ENCODE assay signal across 15 cellular contexts in genomic region chr3:52798376-52798977, GRCh38. TPM values are rescaled to one million over a fixed set of nuclear protein-coding genes. Genes with fewer than 3 reads are reported as not detected.
DNase-seq lines count a peak whose midpoint lies in the region; ATAC-seq, FAIRE-seq and TF ChIP-seq lines count a peak whose summit lies in the region.
"Had no signal": no experiment of that assay in that cellular context is flagged by ENCODE, and none has a peak within 500 bp of the region (broad histone marks: within the 10 kb centered on the region; RNA-seq: fewer than 3 reads in every experiment).

No MANE protein-coding gene starts in this region.

- no peak overlapping the region for H3K4me3 Mint-ChIP-seq in astrocyte (ENCODE audit: unreplicated experiment)

- no peaks in the 10 kb centered on the region for H4K20me1 ChIP-seq in astrocyte (ENCODE audit: insufficient read depth, low read length)

- H3K36me3 ChIP-seq in astrocyte (ENCODE audit: insufficient read depth, low read length) (no peaks in the 10 kb centered on the region), liver (ENCODE audit: control insufficient read depth in 4 of 4, insufficient read depth in 3 of 4, low read depth in 1 of 4, low read length in 3 of 4) (peaks cover 17 to 63% (median 52%) of the 10 kb centered on the region in 4 donors), aorta (ENCODE audit: control insufficient read depth in 1 of 2, insufficient read depth in 2 of 2, low read length in 1 of 2) (no peaks in the 10 kb centered on the region), right atrium auricular region (no peaks in the 10 kb centered on the region)

- H3K79me2 ChIP-seq in astrocyte (ENCODE audit: insufficient read depth, low read length), result no peaks in the 10 kb centered on the region

- H2AFZ ChIP-seq in astrocyte (ENCODE audit: low read depth, low read length), result no peak overlapping the region

- H3K4me2 ChIP-seq in astrocyte (ENCODE audit: low read length), result no peak overlapping the region
- H3K4me2 ChIP-seq: KMS-11 had no signal

- no peak overlapping the region for H3K4me3 ChIP-seq in astrocyte (ENCODE audit: insufficient read depth, low read depth, low read length)
- H3K4me3 ChIP-seq in liver (ENCODE audit: low read depth in 1 of 3, low read length in 3 of 3), result no peak overlapping the region
- H3K4me3 ChIP-seq in aorta (ENCODE audit: low read length in 2 of 2), result no peak overlapping the region
- H3K4me3 ChIP-seq in right atrium auricular region, result no peak overlapping the region

- peaks cover 13% of the 10 kb centered on the region for H3K4me1 Mint-ChIP-seq in astrocyte (ENCODE audit: low read depth, unreplicated experiment)

- no peaks in the 10 kb centered on the region for H3K9me3 ChIP-seq in astrocyte (ENCODE audit: insufficient read depth, low read depth, low read length)
- no peaks in the 10 kb centered on the region for H3K9me3 ChIP-seq in liver (ENCODE audit: control insufficient read depth in 4 of 4, low read length in 3 of 4)
- no peaks in the 10 kb centered on the region for H3K9me3 ChIP-seq in aorta (ENCODE audit: control insufficient read depth, low read length)
- H3K9me3 ChIP-seq in right atrium auricular region, result no peaks in the 10 kb centered on the region

- H3K36me3 Mint-ChIP-seq in astrocyte (ENCODE audit: low read depth, unreplicated experiment), result peaks cover 1% of the 10 kb centered on the region

- TF ChIP-seq RAD21 in liver (IDR thresholded peaks at IDR 0.05), result no peak

- H3K27ac ChIP-seq in astrocyte (ENCODE audit: low read depth, low read length) (no peak overlapping the region), liver (ENCODE audit: low read depth in 1 of 2, low read length in 2 of 2) (peak overlapping the region; percentile 29), aorta (ENCODE audit: low read depth in 1 of 2, low read length in 2 of 2) (no peak overlapping the region), right atrium auricular region (no peak overlapping the region)
- H3K27ac ChIP-seq: KMS-11 had no signal

- no peak overlapping the region for H3K9ac ChIP-seq in astrocyte (ENCODE audit: low read length)
- no peak overlapping the region for H3K9ac ChIP-seq in liver (ENCODE audit: low read depth in 1 of 2, low read length in 2 of 2)
- H3K9ac ChIP-seq: KMS-11 had no signal

- 87% methylated on average over 10 of the region's 10 CpGs for WGBS in liver
- WGBS in aorta, 2 donors, result 40 to 59% methylated on average over 10 of the region's 10 CpGs

- no peaks in the 10 kb centered on the region for H3K27me3 ChIP-seq in astrocyte (ENCODE audit: insufficient read depth, low read length)
- no peaks in the 10 kb centered on the region for H3K27me3 ChIP-seq in liver (ENCODE audit: control insufficient read depth in 4 of 4, insufficient read depth in 4 of 4, low read length in 3 of 4)
- no peaks in the 10 kb centered on the region for H3K27me3 ChIP-seq in aorta (ENCODE audit: control insufficient read depth in 1 of 2, insufficient read depth in 2 of 2, low read length in 1 of 2)
- no peaks in the 10 kb centered on the region for H3K27me3 ChIP-seq in right atrium auricular region

- intact Hi-C loops in aorta (cut with DNase I), result no loop called here

- DNase-seq in GM03348 (ENCODE audit: low spot score) (peak; percentile 51), astrocyte (ENCODE audit: low read depth) (peak; percentile 39), urothelium cell line (ENCODE audit: low spot score) (peak; percentile 34), aorta (no peak), right atrium auricular region (ENCODE audit: low spot score) (no peak)
- DNase-seq: NCI-H1105, NCI-H2171, SIG-M5 had no signal

- no peak for ATAC-seq in GM19463 (IDR thresholded peaks at IDR 0.05; ENCODE audit: unreplicated experiment)
- no peak for ATAC-seq in aorta (ENCODE audit: low FRiP score)

- peaks cover 6% of the 10 kb centered on the region for H3K27me3 Mint-ChIP-seq in astrocyte (ENCODE audit: low read depth, unreplicated experiment)

- H3K4me1 ChIP-seq in astrocyte (ENCODE audit: insufficient read depth, low read length) (peaks cover 4% of the 10 kb centered on the region), liver (ENCODE audit: control insufficient read depth in 4 of 4, insufficient read depth in 4 of 4, low read length in 3 of 4) (peaks cover 23 to 58% (median 49%) of the 10 kb centered on the region in 4 donors), aorta (ENCODE audit: control insufficient read depth in 1 of 2, insufficient read depth in 2 of 2, low read length in 2 of 2) (no peaks in the 10 kb centered on the region), right atrium auricular region (no peaks in the 10 kb centered on the region)

- FAIRE-seq in astrocyte (lab: Jason Lieb, UNC), result no peak
- no peak for FAIRE-seq in urothelium cell line (lab: Jason Lieb, UNC)

- peaks cover 3% of the 10 kb centered on the region for H3K9me3 Mint-ChIP-seq in astrocyte (ENCODE audit: unreplicated experiment)

- TF ChIP-seq CTCF in astrocyte (IDR thresholded peaks at IDR 0.05; ENCODE audit: insufficient read depth, low read depth, low read length) (no peak), liver (IDR thresholded peaks at IDR 0.05; ENCODE audit: low read depth, low read length, missing input control) (no peak), right atrium auricular region (IDR thresholded peaks at IDR 0.05) (no peak)

- peak overlapping the region; percentile 7 for H3K27ac Mint-ChIP-seq in astrocyte (ENCODE audit: unreplicated experiment)

TF ChIP-seq in liver, 16 proteins besides CTCF, POLR2A, EP300 and RAD21:
- TF ChIP-seq GABPA (IDR thresholded peaks at IDR 0.05 in 1 of 2, conservative IDR thresholded peaks at IDR 0.05 in 1 of 2), result no peak
- TF ChIP-seq HNF4G (IDR thresholded peaks at IDR 0.05), result no peak
- no peak for TF ChIP-seq ATF3 (IDR thresholded peaks at IDR 0.05)

RNA-seq across cellular contexts. Expression of gene ITIH3, which starts 3.9 kb away (rescaled TPM):
- total RNA-seq in astrocyte, result 0.16 and 0.36 TPM in 2 replicates
- 1,000 to 10,000 TPM in 1 of 2 donors, 100 to 1,000 TPM in 1; 507 to 1,075 TPM for total RNA-seq in liver
- polyA plus RNA-seq in liver, result 1,000 to 10,000 TPM in 1 of 2 donors, 100 to 1,000 TPM in 1; 743 to 1,326 TPM
- total RNA-seq in aorta, result 1 to 10 TPM; 5.7 to 6.8 TPM
- 10 to 100 TPM in 1 of 2 donors, 1 to 10 TPM in 1; 2.4 to 75.1 TPM for polyA plus RNA-seq in aorta
- total RNA-seq in right atrium auricular region, result 1 to 10 TPM in 1 of 2 donors, under 1 TPM in 1; 0.19 to 2.1 TPM
- total RNA-seq: MCF 10A, NCI-H460 had no signal

RNA-seq across cellular contexts. Expression of gene ITIH1, which starts 21.1 kb away (rescaled TPM):
- total RNA-seq in astrocyte, result not detected in 2 replicates
- total RNA-seq in liver, result 1,000 to 10,000 TPM; 1,022 to 1,400 TPM
- polyA plus RNA-seq in liver, result 1,000 to 10,000 TPM; 1,193 to 1,291 TPM
- not detected for total RNA-seq in aorta
- under 1 TPM in 1 of 2 donors, not detected in 1; 0.50 TPM for polyA plus RNA-seq in aorta
- total RNA-seq in right atrium auricular region, result not detected
- total RNA-seq: MCF 10A, NCI-H460 had no signal
- polyA plus RNA-seq: AG04450, BJ had no signal

RNA-seq across cellular contexts. Expression of gene NEK4, which starts 27.7 kb away (rescaled TPM):
- 14.8 and 15.1 TPM in 2 replicates for total RNA-seq in astrocyte
- 10 to 100 TPM; 24.0 to 28.7 TPM for total RNA-seq in liver
- 1 to 10 TPM; 5.4 to 6.8 TPM for polyA plus RNA-seq in liver
- 10 to 100 TPM; 21.7 to 22.1 TPM for total RNA-seq in aorta
- polyA plus RNA-seq in aorta, result 1 to 10 TPM; 8.0 to 8.5 TPM
- total RNA-seq in right atrium auricular region, result 10 to 100 TPM; 12.8 to 14.6 TPM

RNA-seq across cellular contexts. Expression of gene ITIH4, which starts 32.0 kb away (rescaled TPM):
- total RNA-seq in astrocyte (2.8 and 5.3 TPM in 2 replicates), liver (1,000 to 10,000 TPM in 1 of 2 donors, 100 to 1,000 TPM in 1; 447 to 2,000 TPM), aorta (10 to 100 TPM; 55.4 to 88.7 TPM), right atrium auricular region (1 to 10 TPM in 1 of 2 donors, not detected in 1; 1.2 TPM)
- polyA plus RNA-seq in liver (1,000 to 10,000 TPM; 2,821 to 3,354 TPM), aorta (100 to 1,000 TPM in 1 of 2 donors, 10 to 100 TPM in 1; 25.0 to 368 TPM)

RNA-seq across cellular contexts. Expression of gene MUSTN1, which starts 36.3 kb away (rescaled TPM):
- not detected in 2 replicates for total RNA-seq in astrocyte
- 10 to 100 TPM in 1 of 2 donors, under 1 TPM in 1; 0.25 to 12.1 TPM for total RNA-seq in liver
- 1 to 10 TPM; 1.8 to 6.1 TPM for polyA plus RNA-seq in liver
- 10 to 100 TPM; 56.8 to 86.6 TPM for total RNA-seq in aorta
- 100 to 1,000 TPM in 1 of 2 donors, 10 to 100 TPM in 1; 29.7 to 474 TPM for polyA plus RNA-seq in aorta
- 10 to 100 TPM; 43.8 to 45.0 TPM for total RNA-seq in right atrium auricular region
- total RNA-seq: MCF 10A had no signal
- polyA plus RNA-seq: AG04450, BJ had no signal

Comparison
In these comparisons a context has a peak if more than half of its experiments do, and no peak if none do; other contexts are left out.
1. DNase-seq: peak in GM03348 (single experiment), astrocyte (single experiment) and urothelium cell line (single experiment); none in aorta (0 of 2) and right atrium auricular region (single experiment).
2. H3K27ac ChIP-seq: peak in liver (2 of 2); none in astrocyte (single experiment), aorta (0 of 2) and right atrium auricular region (0 of 2).
3. RNA of gene ITIH3, which starts 3.9 kb away (total RNA-seq): 507 to 1,075 TPM in liver; 5.7 to 6.8 TPM in aorta, 0.19 to 2.1 TPM in right atrium auricular region and 0.16 to 0.36 TPM in astrocyte; every median in the first group is over 10 times any median in the second.
4. RNA of gene ITIH1, which starts 21.1 kb away (total RNA-seq): 1,022 to 1,400 TPM in liver; not detected in right atrium auricular region, not detected in aorta and not detected in astrocyte; every median in the first group is over 100 times any median in the second.